Comparison of ENCODE assay signal across 18 cellular contexts in the genomic region with DNA sequence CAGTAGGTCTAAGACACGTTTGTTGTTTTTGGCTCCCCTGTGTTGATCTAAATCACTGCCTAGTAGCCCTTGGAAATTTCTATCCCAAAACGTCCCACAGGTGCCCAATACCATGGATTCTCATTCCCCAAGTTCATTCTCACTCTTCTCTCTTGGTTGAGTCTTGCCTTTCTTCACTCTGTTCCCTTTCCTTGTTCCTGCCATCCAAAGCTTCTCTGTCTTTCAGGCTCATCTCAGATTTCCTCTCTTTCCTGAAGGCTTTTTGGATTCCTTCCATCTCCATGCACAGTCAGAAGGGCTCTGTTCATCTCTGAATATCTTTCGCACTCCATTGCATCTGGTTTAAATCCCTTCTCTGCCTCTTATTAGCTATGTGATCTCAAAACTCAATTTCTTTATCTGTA. TPM values are rescaled to one million over a fixed set of nuclear protein-coding genes. Genes with fewer than 3 reads are reported as not detected.
A peak's percentile ranks its signal among the peaks of the same experiment; 100 is the strongest.
DNase-seq lines count a peak whose midpoint lies in the region; ATAC-seq, FAIRE-seq and TF ChIP-seq lines count a peak whose summit lies in the region.
"Had no signal": no experiment of that assay in that cellular context is flagged by ENCODE, and none has a peak within 500 bp of the region (broad histone marks: within the 10 kb centered on the region; RNA-seq: fewer than 3 reads in every experiment).

No MANE protein-coding gene starts in this region.

- no peaks in the 10 kb centered on the region; the same call in 1 of the 2 replicates for H4K20me1 ChIP-seq in PC-9 (ENCODE audit: insufficient read depth)

- H3K4me1 ChIP-seq in PC-9 (replicated peaks; ENCODE audit: insufficient read depth), result peaks cover 45% of the 10 kb centered on the region

- intact Hi-C loops in PC-9 (cut with micrococcal nuclease; ENCODE audit: unreplicated experiment), result loop anchor here (10.0 kb wide), 1 partner anchor 48 kb away; no protein-coding TSS in a partner anchor

- in situ Hi-C loops in Caki2 (cut with HindIII; ENCODE audit: low pct_unique_long_range_greater_than_20kb, low sequenced_read_pairs), result no loop called here
- in situ Hi-C loops in astrocyte of the spinal cord (cut with HindIII; ENCODE audit: low sequenced_read_pairs), result no loop called here

- no peak for ATAC-seq in HG03039 (IDR thresholded peaks at IDR 0.05; ENCODE audit: unreplicated experiment)
- ATAC-seq in HG02588 (IDR thresholded peaks at IDR 0.05; ENCODE audit: unreplicated experiment), result no peak
- ATAC-seq: GM12878 had no signal

- CTCF ChIA-PET in PC-9 (lab: Charles Lee), result no interaction called here

- TF ChIP-seq CTCF in PC-9 (conservative IDR thresholded peaks at IDR 0.05) (no peak), astrocyte of the spinal cord (IDR thresholded peaks at IDR 0.05; ENCODE audit: low read depth, low read length) (no peak)

- peak overlapping the region; percentile 38 for H3K27ac ChIP-seq in PC-9

- no TSS peak for BruUV-seq in PC-9 (replicated peaks; lab: Mats Ljungman, UMichigan)

- POLR2A ChIA-PET in PC-9 (lab: Charles Lee; ENCODE audit: unreplicated experiment), result interaction anchor here (0.6 kb wide), 1 partner anchor 29 kb away, joined by 8 read pairs; no protein-coding TSS in a partner anchor

- no peak for FAIRE-seq in GM12891 (lab: Jason Lieb, UNC)
- FAIRE-seq: GM12878 had no signal

- H3K9me2 ChIP-seq in PC-9 (ENCODE audit: insufficient read depth), result no peaks in the 10 kb centered on the region; the same call in 1 of the 2 replicates

- H2AFZ ChIP-seq in PC-9, result no peak overlapping the region

- H3K79me2 ChIP-seq in PC-9 (ENCODE audit: low read depth), result peaks cover 81% of the 10 kb centered on the region

- no peak for TF ChIP-seq POLR2A in GM12891 (IDR thresholded peaks at IDR 0.05; ENCODE audit: low read depth, low read length)

- no peak overlapping the region for H3K4me3 ChIP-seq in PC-9
- H3K4me3 ChIP-seq in astrocyte of the spinal cord (ENCODE audit: low read depth, low read length), result no peak overlapping the region
- H3K4me3 ChIP-seq: GM12878 had no signal

- peak; percentile 55 for DNase-seq in Caki2 (ENCODE audit: low read depth)
- DNase-seq in PC-9, result no peak
- DNase-seq in astrocyte of the spinal cord (ENCODE audit: low read depth, low spot score), result peak; percentile 33
- peak; percentile 18 for DNase-seq in kidney glomerular epithelial cell (lab: John Stamatoyannopoulos, UW)
- no peak for DNase-seq in activated CD8-positive, alpha-beta memory T cell treated with anti-CD3 and anti-CD28 coated beads for 24 hours
- no peak for DNase-seq in GM12891 (ENCODE audit: insufficient read length, low spot score)
- DNase-seq: AML-193, Calu3, GOT3, Kasumi-1, NCI-H1436 treated with DMSO at 0.1 percent for 48 hours, NCI-H345, NCI-H69, Right ventricle myocardium superior had no signal

- H3K36me3 ChIP-seq in PC-9 (ENCODE audit: low read depth), result peaks cover 52% of the 10 kb centered on the region

- H3K4me2 ChIP-seq in PC-9, result no peak overlapping the region

- H3K9me3 ChIP-seq in PC-9 (ENCODE audit: insufficient read depth, low read depth), result no peaks in the 10 kb centered on the region

- H3K27me3 ChIP-seq in PC-9 (ENCODE audit: insufficient read depth, low read depth), result no peaks in the 10 kb centered on the region

- peaks cover 65% of the 10 kb centered on the region for H3F3A ChIP-seq in PC-9 (ENCODE audit: insufficient read depth, low read depth)

TF ChIP-seq in GM12891, 5 proteins besides CTCF, POLR2A, EP300 and RAD21:
- TF ChIP-seq SPI1 (IDR thresholded peaks at IDR 0.05; ENCODE audit: low read depth, low read length) (no peak), POU2F2 (IDR thresholded peaks at IDR 0.05; ENCODE audit: low read depth, low read length) (no peak), POLR2AphosphoS5 (IDR thresholded peaks at IDR 0.05; ENCODE audit: low read depth, low read length) (no peak), TAF1 (IDR thresholded peaks at IDR 0.05; ENCODE audit: low read depth, low read length) (no peak), PAX5 (IDR thresholded peaks at IDR 0.05; ENCODE audit: insufficient read depth, low read length, severe bottlenecking) (no peak)

RNA-seq across cellular contexts. Expression of a gene that starts 54.2 kb away (rescaled TPM):
- total RNA-seq in Caki2 (2014; rRNA removed; shearing (Covaris generic); ENCODE audit: low replicate concordance), result 58.3 and 63.8 TPM in 2 replicates
- 60.2 and 61.5 TPM in 2 replicates for total RNA-seq in PC-9 (2021)
- polyA plus RNA-seq in GM12891 (2012; ENCODE audit: low read depth, missing spikeins), result 0.26 TPM
- total RNA-seq: G401 had no signal

Comparison
In these comparisons a context has a peak if more than half of its experiments do, and no peak if none do; other contexts are left out.
1. DNase-seq: peak in Caki2 (single experiment), astrocyte of the spinal cord (single experiment) and kidney glomerular epithelial cell (single experiment); none in PC-9 (0 of 2), activated CD8-positive, alpha-beta memory T cell treated with anti-CD3 and anti-CD28 coated beads for 24 hours (single experiment) and GM12891 (single experiment).